In the genomic region with DNA sequence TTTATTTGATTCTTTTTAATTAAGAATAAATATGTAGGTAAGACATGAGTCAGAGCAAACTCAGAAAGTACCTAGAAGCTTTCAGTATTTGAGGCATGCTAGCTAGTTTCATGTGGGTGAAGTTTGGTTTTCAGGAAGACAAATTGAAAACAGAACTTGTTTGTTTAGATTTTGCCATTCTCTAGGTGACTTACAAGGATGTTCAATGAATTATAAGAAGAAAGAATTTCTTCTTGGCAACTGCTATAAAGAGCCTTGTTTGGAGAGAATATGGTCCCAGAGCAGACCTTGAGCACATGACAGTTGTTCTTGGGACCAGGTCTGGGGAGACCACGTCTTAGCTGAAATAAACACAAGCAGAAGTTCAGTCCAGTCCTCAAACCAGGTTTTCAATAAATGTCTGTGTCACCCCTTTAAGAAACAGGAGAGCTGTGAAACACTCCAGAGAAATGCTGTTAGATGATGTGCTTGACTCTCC, we compare ENCODE assay signal across 1 cellular context.
TF ChIP-seq lines count a peak whose summit lies in the region.

No MANE protein-coding gene starts in this region.

TF ChIP-seq in GM12878, 131 proteins besides CTCF, POLR2A, EP300 and RAD21 (continued from another document):
- TF ChIP-seq RELB (IDR thresholded peaks at IDR 0.05; ENCODE audit: low read depth) (peak; percentile 81), MTA2 (IDR thresholded peaks at IDR 0.05; ENCODE audit: low read depth) (0 out of 2 replicates have a peak, but pooled peaks have one; percentile 56), MTA3 (IDR thresholded peaks at IDR 0.05; ENCODE audit: borderline replicate concordance, low read length) (no peak), ZNF207 (IDR thresholded peaks at IDR 0.05; ENCODE audit: borderline replicate concordance) (no peak), IRF4 (IDR thresholded peaks at IDR 0.05; ENCODE audit: low read depth, low read length) (0 out of 2 replicates have a peak, but pooled peaks have one; percentile 6), DPF2 (IDR thresholded peaks at IDR 0.05) (0 out of 2 replicates have a peak, but pooled peaks have one; percentile 24), NFIC (IDR thresholded peaks at IDR 0.05; ENCODE audit: low read depth, low read length) (peak; percentile 50), MEF2B (IDR thresholded peaks at IDR 0.05; ENCODE audit: partially characterized antibody, poor library complexity, severe bottlenecking) (peak; percentile 9), JUNB (IDR thresholded peaks at IDR 0.05) (peak; percentile 43; the same call in 1 of the 2 replicates), RUNX3 (IDR thresholded peaks at IDR 0.05; ENCODE audit: low read length) (peak; percentile 43), MLLT1 (IDR thresholded peaks at IDR 0.05) (peak; percentile 80), BCL11A (IDR thresholded peaks at IDR 0.05; ENCODE audit: low read depth, low read length) (peak; percentile 71; the same call in 1 of the 2 replicates)
- TF ChIP-seq, protein P1, sequence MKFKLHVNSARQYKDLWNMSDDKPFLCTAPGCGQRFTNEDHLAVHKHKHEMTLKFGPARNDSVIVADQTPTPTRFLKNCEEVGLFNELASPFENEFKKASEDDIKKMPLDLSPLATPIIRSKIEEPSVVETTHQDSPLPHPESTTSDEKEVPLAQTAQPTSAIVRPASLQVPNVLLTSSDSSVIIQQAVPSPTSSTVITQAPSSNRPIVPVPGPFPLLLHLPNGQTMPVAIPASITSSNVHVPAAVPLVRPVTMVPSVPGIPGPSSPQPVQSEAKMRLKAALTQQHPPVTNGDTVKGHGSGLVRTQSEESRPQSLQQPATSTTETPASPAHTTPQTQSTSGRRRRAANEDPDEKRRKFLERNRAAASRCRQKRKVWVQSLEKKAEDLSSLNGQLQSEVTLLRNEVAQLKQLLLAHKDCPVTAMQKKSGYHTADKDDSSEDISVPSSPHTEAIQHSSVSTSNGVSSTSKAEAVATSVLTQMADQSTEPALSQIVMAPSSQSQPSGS (IDR thresholded peaks at IDR 0.05; ENCODE audit: low read length): 0 out of 2 replicates have a peak, but pooled peaks have one; percentile 56
- TF ChIP-seq, protein P2, sequence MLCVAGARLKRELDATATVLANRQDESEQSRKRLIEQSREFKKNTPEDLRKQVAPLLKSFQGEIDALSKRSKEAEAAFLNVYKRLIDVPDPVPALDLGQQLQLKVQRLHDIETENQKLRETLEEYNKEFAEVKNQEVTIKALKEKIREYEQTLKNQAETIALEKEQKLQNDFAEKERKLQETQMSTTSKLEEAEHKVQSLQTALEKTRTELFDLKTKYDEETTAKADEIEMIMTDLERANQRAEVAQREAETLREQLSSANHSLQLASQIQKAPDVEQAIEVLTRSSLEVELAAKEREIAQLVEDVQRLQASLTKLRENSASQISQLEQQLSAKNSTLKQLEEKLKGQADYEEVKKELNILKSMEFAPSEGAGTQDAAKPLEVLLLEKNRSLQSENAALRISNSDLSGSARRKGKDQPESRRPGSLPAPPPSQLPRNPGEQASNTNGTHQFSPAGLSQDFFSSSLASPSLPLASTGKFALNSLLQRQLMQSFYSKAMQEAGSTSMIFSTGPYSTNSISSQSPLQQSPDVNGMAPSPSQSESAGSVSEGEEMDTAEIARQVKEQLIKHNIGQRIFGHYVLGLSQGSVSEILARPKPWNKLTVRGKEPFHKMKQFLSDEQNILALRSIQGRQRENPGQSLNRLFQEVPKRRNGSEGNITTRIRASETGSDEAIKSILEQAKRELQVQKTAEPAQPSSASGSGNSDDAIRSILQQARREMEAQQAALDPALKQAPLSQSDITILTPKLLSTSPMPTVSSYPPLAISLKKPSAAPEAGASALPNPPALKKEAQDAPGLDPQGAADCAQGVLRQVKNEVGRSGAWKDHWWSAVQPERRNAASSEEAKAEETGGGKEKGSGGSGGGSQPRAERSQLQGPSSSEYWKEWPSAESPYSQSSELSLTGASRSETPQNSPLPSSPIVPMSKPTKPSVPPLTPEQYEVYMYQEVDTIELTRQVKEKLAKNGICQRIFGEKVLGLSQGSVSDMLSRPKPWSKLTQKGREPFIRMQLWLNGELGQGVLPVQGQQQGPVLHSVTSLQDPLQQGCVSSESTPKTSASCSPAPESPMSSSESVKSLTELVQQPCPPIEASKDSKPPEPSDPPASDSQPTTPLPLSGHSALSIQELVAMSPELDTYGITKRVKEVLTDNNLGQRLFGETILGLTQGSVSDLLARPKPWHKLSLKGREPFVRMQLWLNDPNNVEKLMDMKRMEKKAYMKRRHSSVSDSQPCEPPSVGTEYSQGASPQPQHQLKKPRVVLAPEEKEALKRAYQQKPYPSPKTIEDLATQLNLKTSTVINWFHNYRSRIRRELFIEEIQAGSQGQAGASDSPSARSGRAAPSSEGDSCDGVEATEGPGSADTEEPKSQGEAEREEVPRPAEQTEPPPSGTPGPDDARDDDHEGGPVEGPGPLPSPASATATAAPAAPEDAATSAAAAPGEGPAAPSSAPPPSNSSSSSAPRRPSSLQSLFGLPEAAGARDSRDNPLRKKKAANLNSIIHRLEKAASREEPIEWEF (IDR thresholded peaks at IDR 0.05; ENCODE audit: insufficient replicate concordance, low read depth, low read length): no peak
TF ChIP-seq in GM12878: peak in this region for 12.
